ENCODE assay signal across 24 cellular contexts in the genomic region with DNA sequence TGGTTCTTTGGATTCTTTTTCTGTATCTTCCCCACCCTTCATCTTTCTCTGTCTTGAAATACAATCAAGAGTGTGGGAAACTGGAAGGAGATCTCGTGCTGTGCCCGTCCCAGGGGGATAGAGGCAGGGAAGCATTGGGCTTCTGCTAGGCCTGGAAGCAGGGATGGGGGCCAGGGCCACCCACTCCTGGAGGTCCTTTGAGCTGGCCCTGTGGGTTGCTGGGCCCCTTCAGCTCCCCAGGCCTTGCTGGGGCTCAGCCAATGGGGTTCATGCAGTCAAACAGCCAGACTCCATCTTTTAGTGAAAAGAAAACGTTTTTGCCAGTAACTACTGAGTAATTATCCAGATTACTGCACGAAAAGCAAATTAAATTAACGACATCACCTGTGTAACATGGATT.
DNase-seq lines count a peak whose midpoint lies in the region; ATAC-seq and TF ChIP-seq lines count a peak whose summit lies in the region.
"Had no signal": no experiment of that assay in that cellular context is flagged by ENCODE, and none has a peak within 500 bp of the region (broad histone marks: within the 10 kb centered on the region; RNA-seq: fewer than 3 reads in every experiment).

No MANE protein-coding gene starts in this region.

- H3K27ac ChIP-seq in coronary artery = no peak overlapping the region
- H3K27ac ChIP-seq: adrenal gland, brain microvascular endothelial cell, parathyroid adenoma, tibial nerve had no signal

- H3K9me3 Mint-ChIP-seq in type B pancreatic cell = no peaks in the 10 kb centered on the region
- H3K9me3 Mint-ChIP-seq: activated B cell treated with CpG ODN at 0.5 μM for 24 hours; activated CD4-positive, alpha-beta memory T cell treated with anti-CD3 and anti-CD28 coated beads, Interleukin-2, amount 10 ng/mL, durations not matched to agents 7 days and 5 days had no signal

- H3K27ac Mint-ChIP-seq in type B pancreatic cell = no peak overlapping the region
- H3K27ac Mint-ChIP-seq: activated B cell treated with CpG ODN at 0.5 μM for 24 hours; activated CD4-positive, alpha-beta memory T cell treated with anti-CD3 and anti-CD28 coated beads, Interleukin-2, amount 10 ng/mL, durations not matched to agents 7 days and 5 days had no signal

- ATAC-seq in GM19035 (IDR thresholded peaks at IDR 0.05; ENCODE audit: unreplicated experiment) = no peak
- no peak for ATAC-seq in GM19467 (IDR thresholded peaks at IDR 0.05; ENCODE audit: unreplicated experiment)
- ATAC-seq: Panc1 had no signal

- DNase-seq in activated CD8-positive, alpha-beta memory T cell treated with anti-CD3 and anti-CD28 coated beads, Interleukin-2, amount 50 U/mL, for 48 hours = peak; percentile 28
- no peak for DNase-seq in activated CD8-positive, alpha-beta memory T cell treated with anti-CD3 and anti-CD28 coated beads, Interleukin-2, amount 50 U/mL, for 4 hours
- peak; percentile 64 for DNase-seq in NCI-H1436 treated with DMSO at 0.1 percent for 48 hours (lab: John Stamatoyannopoulos, UW)
- peak; percentile 31 for DNase-seq in coronary artery (ENCODE audit: low spot score)
- peak; percentile 36 for DNase-seq in type B pancreatic cell (ENCODE audit: extremely low spot score, unreplicated experiment)
- no peak for DNase-seq in NCI-H1417 (lab: John Stamatoyannopoulos, UW)
- DNase-seq: activated B cell treated with CpG ODN at 0.5 μM for 24 hours; activated gamma-delta T cell treated with Interleukin-2 at 50 U/mL for 16 hours; BE2C; brain microvascular endothelial cell; DMS79; effector CD8-positive, alpha-beta T cell; HCEC 1CT; NCI-H446; SHP77 treated with DMSO at 0.1 percent for 48 hours had no signal

- TF ChIP-seq CTCF in coronary artery (IDR thresholded peaks at IDR 0.05) (no peak), type B pancreatic cell (conservative IDR thresholded peaks at IDR 0.05) (no peak)

- H3K4me3 Mint-ChIP-seq in type B pancreatic cell = no peak overlapping the region
- H3K4me3 Mint-ChIP-seq: activated B cell treated with CpG ODN at 0.5 μM for 24 hours; activated CD4-positive, alpha-beta memory T cell treated with anti-CD3 and anti-CD28 coated beads, Interleukin-2, amount 10 ng/mL, durations not matched to agents 7 days and 5 days had no signal

- no peaks in the 10 kb centered on the region for H3K27me3 Mint-ChIP-seq in type B pancreatic cell
- H3K27me3 Mint-ChIP-seq: activated B cell treated with CpG ODN at 0.5 μM for 24 hours; activated CD4-positive, alpha-beta memory T cell treated with anti-CD3 and anti-CD28 coated beads, Interleukin-2, amount 10 ng/mL, durations not matched to agents 7 days and 5 days had no signal

- H3K4me1 Mint-ChIP-seq in type B pancreatic cell (ENCODE audit: unreplicated experiment) = peaks cover 8% of the 10 kb centered on the region
- H3K4me1 Mint-ChIP-seq: activated B cell treated with CpG ODN at 0.5 μM for 24 hours had no signal

- no peak overlapping the region for H3K4me3 ChIP-seq in coronary artery
- H3K4me3 ChIP-seq: adrenal gland, lung, smooth muscle cell, tibial nerve had no signal

- peaks cover 8% of the 10 kb centered on the region for H3K36me3 Mint-ChIP-seq in type B pancreatic cell

Comparison
In these comparisons a context has a peak if more than half of its experiments do, and no peak if none do; other contexts are left out.
1. DNase-seq: peak in activated CD8-positive, alpha-beta memory T cell treated with anti-CD3 and anti-CD28 coated beads, Interleukin-2, amount 50 U/mL, for 48 hours (single experiment), NCI-H1436 treated with DMSO at 0.1 percent for 48 hours (single experiment), coronary artery (single experiment) and type B pancreatic cell (single experiment); none in activated CD8-positive, alpha-beta memory T cell treated with anti-CD3 and anti-CD28 coated beads, Interleukin-2, amount 50 U/mL, for 4 hours (single experiment) and NCI-H1417 (0 of 3).